In genomic region chr1:14296795-14297194, GRCh38 we compare ENCODE assay signal across 30 cellular contexts.
DNase-seq lines count a peak whose midpoint lies in the region; ATAC-seq, FAIRE-seq and TF ChIP-seq lines count a peak whose summit lies in the region.
"Had no signal": no experiment of that assay in that cellular context is flagged by ENCODE, and none has a peak within 500 bp of the region (broad histone marks: within the 10 kb centered on the region; RNA-seq: fewer than 3 reads in every experiment).

No MANE protein-coding gene starts in this region.

- H3K27me3 Mint-ChIP-seq in MCF 10A (ENCODE audit: insufficient read depth, unreplicated experiment) = no peaks in the 10 kb centered on the region
- H3K27me3 Mint-ChIP-seq in astrocyte (ENCODE audit: low read depth, unreplicated experiment) = peaks cover 21% of the 10 kb centered on the region

- H3K9ac ChIP-seq in mammary epithelial cell (ENCODE audit: insufficient read depth, low read length) (no peak overlapping the region), astrocyte (ENCODE audit: low read length) (no peak overlapping the region)
- H3K9ac ChIP-seq: KMS-11 had no signal

- CTCF ChIA-PET in MCF 10A (lab: Yijun Ruan, JAX) = no interaction called here
- CTCF ChIA-PET in mammary epithelial cell (lab: Charles Lee; ENCODE audit: low non-redundant PET) = no interaction called here

- H3K27me3 ChIP-seq in mammary epithelial cell (ENCODE audit: insufficient read depth, low read length) = no peaks in the 10 kb centered on the region
- H3K27me3 ChIP-seq in astrocyte (ENCODE audit: insufficient read depth, low read length) = no peaks in the 10 kb centered on the region
- H3K27me3 ChIP-seq: BE2C had no signal

- H3K9me3 ChIP-seq in mammary epithelial cell (replicated peaks; ENCODE audit: insufficient read depth, low read length) (no peaks in the 10 kb centered on the region), astrocyte (ENCODE audit: insufficient read depth, low read depth, low read length) (no peaks in the 10 kb centered on the region)
- H3K9me3 ChIP-seq: BE2C, spleen had no signal

- H3K4me1 Mint-ChIP-seq in MCF 10A (ENCODE audit: insufficient read depth, unreplicated experiment) (peaks cover 25% of the 10 kb centered on the region), astrocyte (ENCODE audit: low read depth, unreplicated experiment) (peaks cover 3% of the 10 kb centered on the region)

- intact Hi-C loops in MCF 10A (cut with micrococcal nuclease) (no loop called here), mammary epithelial cell (cut with micrococcal nuclease) (no loop called here)

- H3K4me3 ChIP-seq in mammary epithelial cell (replicated peaks in 1 of 3; ENCODE audit: insufficient read depth in 1 of 3, low read depth in 2 of 3, low read length in 3 of 3) (no peak overlapping the region), astrocyte (ENCODE audit: insufficient read depth, low read depth, low read length) (no peak overlapping the region)
- H3K4me3 ChIP-seq: spleen had no signal

- no peak overlapping the region for H3K27ac ChIP-seq in mammary epithelial cell (ENCODE audit: insufficient read depth, low read depth, low read length)
- H3K27ac ChIP-seq in astrocyte (ENCODE audit: low read depth, low read length) = no peak overlapping the region
- H3K27ac ChIP-seq: KMS-11, spleen had no signal

- BruUV-seq in MCF 10A (replicated peaks; lab: Mats Ljungman, UMichigan) (no TSS peak), mammary epithelial cell (replicated peaks; lab: Mats Ljungman, UMichigan) (no TSS peak)

- no peak overlapping the region for H3K4me3 Mint-ChIP-seq in MCF 10A (ENCODE audit: unreplicated experiment)
- no peak overlapping the region for H3K4me3 Mint-ChIP-seq in astrocyte (ENCODE audit: unreplicated experiment)
- H3K4me3 Mint-ChIP-seq: activated T-cell treated with anti-CD3 and anti-CD28 coated beads, Interleukin-2, amount 50 U/mL, for 4 hours had no signal

- no peaks in the 10 kb centered on the region for H3K4me1 ChIP-seq in mammary epithelial cell (ENCODE audit: insufficient read depth, low read length)
- no peaks in the 10 kb centered on the region for H3K4me1 ChIP-seq in astrocyte (ENCODE audit: insufficient read depth, low read length)
- H3K4me1 ChIP-seq: BE2C, spleen had no signal

- in situ Hi-C loops in mammary epithelial cell (cut with MboI; ENCODE audit: low sequenced_read_pairs in 2 of 2) = no loop called here

- H3K79me2 ChIP-seq in mammary epithelial cell (ENCODE audit: insufficient read depth, low read length) = no peaks in the 10 kb centered on the region
- no peaks in the 10 kb centered on the region for H3K79me2 ChIP-seq in astrocyte (ENCODE audit: insufficient read depth, low read length)

- no peak overlapping the region for H2AFZ ChIP-seq in mammary epithelial cell (ENCODE audit: low read depth, low read length)
- no peak overlapping the region for H2AFZ ChIP-seq in astrocyte (ENCODE audit: low read depth, low read length)

- FAIRE-seq in astrocyte (lab: Jason Lieb, UNC) = no peak
- FAIRE-seq: GM12891, TTC549 had no signal

- WGBS in mammary epithelial cell (ENCODE audit: low coverage, missing lambda C conversion rate) = 23% methylated on average over 3 of the region's 3 CpGs

- H3K4me2 ChIP-seq in mammary epithelial cell (ENCODE audit: insufficient read depth, low read depth, low read length) (no peak overlapping the region), astrocyte (ENCODE audit: low read length) (no peak overlapping the region)
- H3K4me2 ChIP-seq: KMS-11 had no signal

- H3K27ac Mint-ChIP-seq in MCF 10A (ENCODE audit: low read depth, unreplicated experiment) = no peak overlapping the region
- H3K27ac Mint-ChIP-seq in astrocyte (ENCODE audit: unreplicated experiment) = no peak overlapping the region

- dilution Hi-C loops in mammary epithelial cell (cut with HindIII; ENCODE audit: low sequenced_read_pairs) = loop anchor here (5.0 kb wide), 1 partner anchor 66 kb away; no protein-coding TSS in a partner anchor

- H4K20me1 ChIP-seq in mammary epithelial cell (ENCODE audit: insufficient read depth, low read length) (no peaks in the 10 kb centered on the region), astrocyte (ENCODE audit: insufficient read depth, low read length) (no peaks in the 10 kb centered on the region)

- no peaks in the 10 kb centered on the region for H3K36me3 ChIP-seq in mammary epithelial cell (ENCODE audit: insufficient read depth, low read length)
- H3K36me3 ChIP-seq in astrocyte (ENCODE audit: insufficient read depth, low read length) = no peaks in the 10 kb centered on the region
- H3K36me3 ChIP-seq: BE2C, spleen had no signal

- ATAC-seq in GM21723 (IDR thresholded peaks at IDR 0.05; ENCODE audit: unreplicated experiment) (no peak), left lobe of liver (no peak)
- ATAC-seq: activated T-cell treated with anti-CD3 and anti-CD28 coated beads, Interleukin-2, amount 50 U/mL, for 4 hours; left cardiac atrium; stimulated activated naive CD8-positive, alpha-beta T cell treated with anti-CD3 and anti-CD28 coated beads, Interleukin-15, Interleukin-2, amounts not matched to agents 100 U/mL and 50 U/mL, for 24 hours had no signal

- no peaks in the 10 kb centered on the region for H3K36me3 Mint-ChIP-seq in MCF 10A (ENCODE audit: insufficient read depth, unreplicated experiment)
- H3K36me3 Mint-ChIP-seq in astrocyte (ENCODE audit: low read depth, unreplicated experiment) = no peaks in the 10 kb centered on the region

- DNase-seq in MCF 10A (ENCODE audit: unreplicated experiment) (peak; percentile 41), mammary epithelial cell (no peak), astrocyte (ENCODE audit: low read depth) (peak; percentile 82), foreskin melanocyte (peak; percentile 3), COLO668 (lab: John Stamatoyannopoulos, UW; ENCODE audit: unreplicated experiment) (no peak), NCI-H526 treated with DMSO at 0.1 percent for 48 hours (lab: John Stamatoyannopoulos, UW) (no peak), left lobe of liver (ENCODE audit: low spot score) (no peak)
- DNase-seq: 8988T; activated CD4-positive, CD25-positive, alpha-beta regulatory T cell treated with anti-CD3 and anti-CD28 coated beads, Interleukin-2, amount 50 U/mL, for 72 hours; activated naive CD4-positive, alpha-beta T cell treated with anti-CD3 and anti-CD28 coated beads, Interleukin-2, amount 50 U/mL, for 16 hours; activated T-cell treated with anti-CD3 and anti-CD28 coated beads, Interleukin-2, amount 50 U/mL, for 4 hours; anterior cingulate cortex; BE2C; DMS79 treated with DMSO at 0.1 percent for 48 hours; HCEC 1CT; left cardiac atrium; mesenchymal stem cell; NCI-H187; NCI-H774; occipital lobe; OCI-M1; SIG-M5; spleen; stimulated activated CD4-positive, alpha-beta T cell treated with anti-CD3 and anti-CD28 coated beads, Interleukin-4, amount 100 ng/mL, for 1 hour; stimulated activated naive CD8-positive, alpha-beta T cell treated with anti-CD3 and anti-CD28 coated beads, Interleukin-15, Interleukin-2, amounts not matched to agents 100 U/mL and 50 U/mL, for 24 hours; T-helper 1 cell had no signal

- TF ChIP-seq CTCF in MCF 10A (IDR thresholded peaks at IDR 0.05; ENCODE audit: unreplicated experiment) (no peak), mammary epithelial cell (conservative IDR thresholded peaks at IDR 0.05 in 1 of 2, IDR thresholded peaks at IDR 0.05 in 1 of 2; ENCODE audit: extremely low read depth in 1 of 2, insufficient read depth in 1 of 2, low read depth in 1 of 2, low read length in 2 of 2) (no peak), astrocyte (IDR thresholded peaks at IDR 0.05; ENCODE audit: insufficient read depth, low read depth, low read length) (no peak)

- H3K9me3 Mint-ChIP-seq in MCF 10A (ENCODE audit: unreplicated experiment) (no peaks in the 10 kb centered on the region), astrocyte (ENCODE audit: unreplicated experiment) (no peaks in the 10 kb centered on the region)
- H3K9me3 Mint-ChIP-seq: activated T-cell treated with anti-CD3 and anti-CD28 coated beads, Interleukin-2, amount 50 U/mL, for 4 hours had no signal

- POLR2A ChIA-PET in MCF 10A (lab: Yijun Ruan, JAX) = no interaction called here

Comparison
In these comparisons a context has a peak if more than half of its experiments do, and no peak if none do; other contexts are left out.
1. DNase-seq: peak in MCF 10A (single experiment), astrocyte (single experiment) and foreskin melanocyte (single experiment); none in mammary epithelial cell (single experiment), COLO668 (single experiment), NCI-H526 treated with DMSO at 0.1 percent for 48 hours (single experiment) and left lobe of liver (single experiment).